In the genomic region with DNA sequence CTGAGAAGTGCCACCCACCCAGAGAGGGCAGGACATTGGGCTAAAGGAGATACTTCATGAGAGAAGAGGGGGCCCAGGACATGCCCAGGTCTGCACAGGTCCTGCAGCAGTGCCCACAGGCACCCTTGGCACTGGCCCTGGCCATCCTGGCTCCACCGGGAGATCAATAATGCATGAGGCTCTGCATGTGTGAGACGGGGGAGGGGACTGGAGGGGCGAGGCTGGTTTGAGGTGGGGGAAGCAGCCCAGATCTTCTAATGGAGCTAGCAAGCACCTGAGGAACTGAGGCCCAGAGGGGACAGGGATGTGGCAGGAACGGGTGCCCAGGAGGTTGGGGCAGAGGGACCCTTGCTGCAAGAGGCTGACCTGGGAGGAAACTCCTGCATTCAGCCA, we compare ENCODE assay signal across 1 cellular context.
TF ChIP-seq lines count a peak whose summit lies in the region.

No MANE protein-coding gene starts in this region.

TF ChIP-seq in neural cell, 6 proteins besides CTCF, POLR2A, EP300 and RAD21 (continued from another document):
- no peak for TF ChIP-seq POLR2AphosphoS5 (IDR thresholded peaks at IDR 0.05)
